ENCODE assay signal across 1 cellular context in the genomic region with DNA sequence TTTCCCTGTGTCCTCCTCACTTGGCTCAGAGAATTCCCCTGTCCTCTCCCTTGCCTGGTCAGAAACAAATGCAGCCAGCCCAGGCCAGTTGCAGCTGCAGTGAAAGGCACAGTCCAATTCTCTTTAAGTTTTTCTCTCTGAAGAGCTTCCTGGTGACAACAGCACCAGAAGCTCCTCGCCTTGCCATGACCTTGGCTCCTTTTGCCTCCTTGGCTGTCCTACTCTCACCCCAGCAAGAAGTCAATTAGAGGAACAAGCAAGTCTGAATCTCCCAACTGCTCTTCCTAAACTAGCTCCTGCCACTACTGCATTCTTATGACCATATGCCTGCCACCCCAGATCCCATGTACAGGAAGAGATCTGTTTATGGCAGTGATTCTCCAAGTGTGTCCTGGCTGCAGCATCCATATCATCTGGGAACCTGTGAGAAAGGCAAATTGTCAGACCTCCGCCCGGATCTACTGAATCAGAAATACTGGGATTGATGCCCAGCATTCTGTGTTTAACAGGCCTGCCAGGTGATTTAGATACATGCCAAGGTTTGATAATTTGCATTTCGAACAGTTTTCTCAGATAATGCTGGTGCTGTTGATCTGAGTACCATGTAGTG.
TF ChIP-seq lines count a peak whose summit lies in the region.

No MANE protein-coding gene starts in this region.

TF ChIP-seq in H1, 55 proteins besides CTCF, POLR2A, EP300 and RAD21:
- TF ChIP-seq, protein P1, sequence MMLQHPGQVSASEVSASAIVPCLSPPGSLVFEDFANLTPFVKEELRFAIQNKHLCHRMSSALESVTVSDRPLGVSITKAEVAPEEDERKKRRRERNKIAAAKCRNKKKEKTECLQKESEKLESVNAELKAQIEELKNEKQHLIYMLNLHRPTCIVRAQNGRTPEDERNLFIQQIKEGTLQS (IDR thresholded peaks at IDR 0.05; ENCODE audit: insufficient read depth, low read depth, low read length), result no peak
- no peak for TF ChIP-seq HDAC6 (IDR thresholded peaks at IDR 0.05; ENCODE audit: low read depth, low read length)
- TF ChIP-seq ZNF274 (IDR thresholded peaks at IDR 0.05; ENCODE audit: borderline replicate concordance, extremely low read depth, low read length), result no peak
- no peak for TF ChIP-seq SRF (IDR thresholded peaks at IDR 0.05; ENCODE audit: low read depth, low read length)
- no peak for TF ChIP-seq TBP (IDR thresholded peaks at IDR 0.05; ENCODE audit: low read depth, low read length)
- TF ChIP-seq BCL11A (IDR thresholded peaks at IDR 0.05; ENCODE audit: low read depth in 2 of 2, low read length in 2 of 2), result no peak
- TF ChIP-seq PHF8 (conservative IDR thresholded peaks at IDR 0.05; ENCODE audit: low read depth, low read length), result no peak
- TF ChIP-seq, protein P2, sequence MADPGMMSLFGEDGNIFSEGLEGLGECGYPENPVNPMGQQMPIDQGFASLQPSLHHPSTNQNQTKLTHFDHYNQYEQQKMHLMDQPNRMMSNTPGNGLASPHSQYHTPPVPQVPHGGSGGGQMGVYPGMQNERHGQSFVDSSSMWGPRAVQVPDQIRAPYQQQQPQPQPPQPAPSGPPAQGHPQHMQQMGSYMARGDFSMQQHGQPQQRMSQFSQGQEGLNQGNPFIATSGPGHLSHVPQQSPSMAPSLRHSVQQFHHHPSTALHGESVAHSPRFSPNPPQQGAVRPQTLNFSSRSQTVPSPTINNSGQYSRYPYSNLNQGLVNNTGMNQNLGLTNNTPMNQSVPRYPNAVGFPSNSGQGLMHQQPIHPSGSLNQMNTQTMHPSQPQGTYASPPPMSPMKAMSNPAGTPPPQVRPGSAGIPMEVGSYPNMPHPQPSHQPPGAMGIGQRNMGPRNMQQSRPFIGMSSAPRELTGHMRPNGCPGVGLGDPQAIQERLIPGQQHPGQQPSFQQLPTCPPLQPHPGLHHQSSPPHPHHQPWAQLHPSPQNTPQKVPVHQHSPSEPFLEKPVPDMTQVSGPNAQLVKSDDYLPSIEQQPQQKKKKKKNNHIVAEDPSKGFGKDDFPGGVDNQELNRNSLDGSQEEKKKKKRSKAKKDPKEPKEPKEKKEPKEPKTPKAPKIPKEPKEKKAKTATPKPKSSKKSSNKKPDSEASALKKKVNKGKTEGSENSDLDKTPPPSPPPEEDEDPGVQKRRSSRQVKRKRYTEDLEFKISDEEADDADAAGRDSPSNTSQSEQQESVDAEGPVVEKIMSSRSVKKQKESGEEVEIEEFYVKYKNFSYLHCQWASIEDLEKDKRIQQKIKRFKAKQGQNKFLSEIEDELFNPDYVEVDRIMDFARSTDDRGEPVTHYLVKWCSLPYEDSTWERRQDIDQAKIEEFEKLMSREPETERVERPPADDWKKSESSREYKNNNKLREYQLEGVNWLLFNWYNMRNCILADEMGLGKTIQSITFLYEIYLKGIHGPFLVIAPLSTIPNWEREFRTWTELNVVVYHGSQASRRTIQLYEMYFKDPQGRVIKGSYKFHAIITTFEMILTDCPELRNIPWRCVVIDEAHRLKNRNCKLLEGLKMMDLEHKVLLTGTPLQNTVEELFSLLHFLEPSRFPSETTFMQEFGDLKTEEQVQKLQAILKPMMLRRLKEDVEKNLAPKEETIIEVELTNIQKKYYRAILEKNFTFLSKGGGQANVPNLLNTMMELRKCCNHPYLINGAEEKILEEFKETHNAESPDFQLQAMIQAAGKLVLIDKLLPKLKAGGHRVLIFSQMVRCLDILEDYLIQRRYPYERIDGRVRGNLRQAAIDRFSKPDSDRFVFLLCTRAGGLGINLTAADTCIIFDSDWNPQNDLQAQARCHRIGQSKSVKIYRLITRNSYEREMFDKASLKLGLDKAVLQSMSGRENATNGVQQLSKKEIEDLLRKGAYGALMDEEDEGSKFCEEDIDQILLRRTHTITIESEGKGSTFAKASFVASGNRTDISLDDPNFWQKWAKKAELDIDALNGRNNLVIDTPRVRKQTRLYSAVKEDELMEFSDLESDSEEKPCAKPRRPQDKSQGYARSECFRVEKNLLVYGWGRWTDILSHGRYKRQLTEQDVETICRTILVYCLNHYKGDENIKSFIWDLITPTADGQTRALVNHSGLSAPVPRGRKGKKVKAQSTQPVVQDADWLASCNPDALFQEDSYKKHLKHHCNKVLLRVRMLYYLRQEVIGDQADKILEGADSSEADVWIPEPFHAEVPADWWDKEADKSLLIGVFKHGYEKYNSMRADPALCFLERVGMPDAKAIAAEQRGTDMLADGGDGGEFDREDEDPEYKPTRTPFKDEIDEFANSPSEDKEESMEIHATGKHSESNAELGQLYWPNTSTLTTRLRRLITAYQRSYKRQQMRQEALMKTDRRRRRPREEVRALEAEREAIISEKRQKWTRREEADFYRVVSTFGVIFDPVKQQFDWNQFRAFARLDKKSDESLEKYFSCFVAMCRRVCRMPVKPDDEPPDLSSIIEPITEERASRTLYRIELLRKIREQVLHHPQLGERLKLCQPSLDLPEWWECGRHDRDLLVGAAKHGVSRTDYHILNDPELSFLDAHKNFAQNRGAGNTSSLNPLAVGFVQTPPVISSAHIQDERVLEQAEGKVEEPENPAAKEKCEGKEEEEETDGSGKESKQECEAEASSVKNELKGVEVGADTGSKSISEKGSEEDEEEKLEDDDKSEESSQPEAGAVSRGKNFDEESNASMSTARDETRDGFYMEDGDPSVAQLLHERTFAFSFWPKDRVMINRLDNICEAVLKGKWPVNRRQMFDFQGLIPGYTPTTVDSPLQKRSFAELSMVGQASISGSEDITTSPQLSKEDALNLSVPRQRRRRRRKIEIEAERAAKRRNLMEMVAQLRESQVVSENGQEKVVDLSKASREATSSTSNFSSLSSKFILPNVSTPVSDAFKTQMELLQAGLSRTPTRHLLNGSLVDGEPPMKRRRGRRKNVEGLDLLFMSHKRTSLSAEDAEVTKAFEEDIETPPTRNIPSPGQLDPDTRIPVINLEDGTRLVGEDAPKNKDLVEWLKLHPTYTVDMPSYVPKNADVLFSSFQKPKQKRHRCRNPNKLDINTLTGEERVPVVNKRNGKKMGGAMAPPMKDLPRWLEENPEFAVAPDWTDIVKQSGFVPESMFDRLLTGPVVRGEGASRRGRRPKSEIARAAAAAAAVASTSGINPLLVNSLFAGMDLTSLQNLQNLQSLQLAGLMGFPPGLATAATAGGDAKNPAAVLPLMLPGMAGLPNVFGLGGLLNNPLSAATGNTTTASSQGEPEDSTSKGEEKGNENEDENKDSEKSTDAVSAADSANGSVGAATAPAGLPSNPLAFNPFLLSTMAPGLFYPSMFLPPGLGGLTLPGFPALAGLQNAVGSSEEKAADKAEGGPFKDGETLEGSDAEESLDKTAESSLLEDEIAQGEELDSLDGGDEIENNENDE (IDR thresholded peaks at IDR 0.05; ENCODE audit: insufficient replicate concordance, low read length), result no peak
- TF ChIP-seq SIN3A (conservative IDR thresholded peaks at IDR 0.05 in 1 of 2, IDR thresholded peaks at IDR 0.05 in 1 of 2; ENCODE audit: low read depth in 1 of 2, low read length in 2 of 2), result no peak
- TF ChIP-seq RNF2 (IDR thresholded peaks at IDR 0.05; ENCODE audit: borderline replicate concordance, low read depth, low read length, missing control alignments, poor library complexity, severe bottlenecking), result no peak
- TF ChIP-seq, protein P3, sequence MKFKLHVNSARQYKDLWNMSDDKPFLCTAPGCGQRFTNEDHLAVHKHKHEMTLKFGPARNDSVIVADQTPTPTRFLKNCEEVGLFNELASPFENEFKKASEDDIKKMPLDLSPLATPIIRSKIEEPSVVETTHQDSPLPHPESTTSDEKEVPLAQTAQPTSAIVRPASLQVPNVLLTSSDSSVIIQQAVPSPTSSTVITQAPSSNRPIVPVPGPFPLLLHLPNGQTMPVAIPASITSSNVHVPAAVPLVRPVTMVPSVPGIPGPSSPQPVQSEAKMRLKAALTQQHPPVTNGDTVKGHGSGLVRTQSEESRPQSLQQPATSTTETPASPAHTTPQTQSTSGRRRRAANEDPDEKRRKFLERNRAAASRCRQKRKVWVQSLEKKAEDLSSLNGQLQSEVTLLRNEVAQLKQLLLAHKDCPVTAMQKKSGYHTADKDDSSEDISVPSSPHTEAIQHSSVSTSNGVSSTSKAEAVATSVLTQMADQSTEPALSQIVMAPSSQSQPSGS (IDR thresholded peaks at IDR 0.05; ENCODE audit: low read length), result no peak
- TF ChIP-seq, protein P4, sequence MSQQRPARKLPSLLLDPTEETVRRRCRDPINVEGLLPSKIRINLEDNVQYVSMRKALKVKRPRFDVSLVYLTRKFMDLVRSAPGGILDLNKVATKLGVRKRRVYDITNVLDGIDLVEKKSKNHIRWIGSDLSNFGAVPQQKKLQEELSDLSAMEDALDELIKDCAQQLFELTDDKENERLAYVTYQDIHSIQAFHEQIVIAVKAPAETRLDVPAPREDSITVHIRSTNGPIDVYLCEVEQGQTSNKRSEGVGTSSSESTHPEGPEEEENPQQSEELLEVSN (IDR thresholded peaks at IDR 0.05), result no peak
- no peak for TF ChIP-seq SIRT6 (IDR thresholded peaks at IDR 0.05; ENCODE audit: low read length)
- no peak for TF ChIP-seq USF2 (IDR thresholded peaks at IDR 0.05; ENCODE audit: low read length)
- TF ChIP-seq SIX5 (IDR thresholded peaks at IDR 0.05; ENCODE audit: low read depth, low read length), result no peak
- TF ChIP-seq BRCA1 (IDR thresholded peaks at IDR 0.05; ENCODE audit: low read depth, low read length), result no peak
- TF ChIP-seq YY1 (IDR thresholded peaks at IDR 0.05; ENCODE audit: low read depth, low read length), result no peak
- no peak for TF ChIP-seq HDAC2 (IDR thresholded peaks at IDR 0.05; ENCODE audit: borderline replicate concordance in 1 of 2, low read depth in 2 of 2, low read length in 2 of 2)
- no peak for TF ChIP-seq RFX5 (IDR thresholded peaks at IDR 0.05; ENCODE audit: borderline replicate concordance, low read depth, low read length)
